1 cellular context compared by ENCODE assay signal in genomic region chr7:138008588-138009349, GRCh38.
TF ChIP-seq lines count a peak whose summit lies in the region.

No MANE protein-coding gene starts in this region.

TF ChIP-seq in HepG2, 621 proteins besides CTCF, POLR2A, EP300 and RAD21 (continued from another document and continues in another):
- TF ChIP-seq ZNF800 (CRISPR knock-in tag; IDR thresholded peaks at IDR 0.05) (no peak), ETV6 (CRISPR knock-in tag; conservative IDR thresholded peaks at IDR 0.05) (no peak; the same call in 1 of the 2 replicates), JUND (CRISPR knock-in tag; IDR thresholded peaks at IDR 0.05) (no peak), ZMYM3 (CRISPR knock-in tag; IDR thresholded peaks at IDR 0.05) (peak; percentile 56; the same call in 1 of the 2 replicates), ZNF678 (CRISPR knock-in tag; IDR thresholded peaks at IDR 0.05) (0 out of 2 replicates have a peak, but pooled peaks have one; percentile 44), REPIN1 (CRISPR knock-in tag; IDR thresholded peaks at IDR 0.05; ENCODE audit: borderline replicate concordance, low read depth) (no peak), RNF219 (CRISPR knock-in tag; IDR thresholded peaks at IDR 0.05) (no peak), MLLT10 (CRISPR knock-in tag; IDR thresholded peaks at IDR 0.05) (no peak), DZIP1 (CRISPR knock-in tag; IDR thresholded peaks at IDR 0.05) (no peak), EZH2 (conservative IDR thresholded peaks at IDR 0.05; ENCODE audit: low read depth, low read length) (no peak), KMT2A (CRISPR knock-in tag; IDR thresholded peaks at IDR 0.05) (0 out of 2 replicates have a peak, but pooled peaks have one; percentile 29), ZNF672 (CRISPR knock-in tag; IDR thresholded peaks at IDR 0.05) (no peak), E2F1 (CRISPR knock-in tag; IDR thresholded peaks at IDR 0.05) (no peak), ARNT (IDR thresholded peaks at IDR 0.05) (no peak), HOXA7 (CRISPR knock-in tag; IDR thresholded peaks at IDR 0.05) (no peak), ARID3A (IDR thresholded peaks at IDR 0.05; ENCODE audit: low read depth, low read length) (peak; percentile 19; the same call in 1 of the 2 replicates), SP4 (CRISPR knock-in tag; IDR thresholded peaks at IDR 0.05) (peak; percentile 40; the same call in 1 of the 2 replicates), ZNF331 (CRISPR knock-in tag; IDR thresholded peaks at IDR 0.05) (no peak), TEAD3 (CRISPR knock-in tag; optimal IDR thresholded peaks at IDR 0.05; ENCODE audit: borderline replicate concordance) (peak; percentile 53), GATAD1 (CRISPR knock-in tag; IDR thresholded peaks at IDR 0.05) (no peak), RERE (CRISPR knock-in tag; IDR thresholded peaks at IDR 0.05; ENCODE audit: low read depth) (no peak), MXD4 (CRISPR knock-in tag; IDR thresholded peaks at IDR 0.05) (no peak), MLXIP (CRISPR knock-in tag; IDR thresholded peaks at IDR 0.05; ENCODE audit: borderline replicate concordance) (no peak), SMC3 (IDR thresholded peaks at IDR 0.05; ENCODE audit: low read length) (peak; percentile 95), ELF3 (CRISPR knock-in tag; IDR thresholded peaks at IDR 0.05) (0 out of 2 replicates have a peak, but pooled peaks have one; percentile 31), ZBTB37 (CRISPR knock-in tag; IDR thresholded peaks at IDR 0.05) (no peak), ZBTB38 (CRISPR knock-in tag; IDR thresholded peaks at IDR 0.05) (no peak), ZBTB39 (CRISPR knock-in tag; IDR thresholded peaks at IDR 0.05) (no peak), ZNF747 (CRISPR knock-in tag; IDR thresholded peaks at IDR 0.05; ENCODE audit: borderline replicate concordance) (0 out of 2 replicates have a peak, but pooled peaks have one; percentile 25), ISL2 (CRISPR knock-in tag; IDR thresholded peaks at IDR 0.05) (0 out of 2 replicates have a peak, but pooled peaks have one; percentile 29), PLSCR1 (CRISPR knock-in tag; IDR thresholded peaks at IDR 0.05; ENCODE audit: borderline replicate concordance) (no peak)
